In the genomic region with DNA sequence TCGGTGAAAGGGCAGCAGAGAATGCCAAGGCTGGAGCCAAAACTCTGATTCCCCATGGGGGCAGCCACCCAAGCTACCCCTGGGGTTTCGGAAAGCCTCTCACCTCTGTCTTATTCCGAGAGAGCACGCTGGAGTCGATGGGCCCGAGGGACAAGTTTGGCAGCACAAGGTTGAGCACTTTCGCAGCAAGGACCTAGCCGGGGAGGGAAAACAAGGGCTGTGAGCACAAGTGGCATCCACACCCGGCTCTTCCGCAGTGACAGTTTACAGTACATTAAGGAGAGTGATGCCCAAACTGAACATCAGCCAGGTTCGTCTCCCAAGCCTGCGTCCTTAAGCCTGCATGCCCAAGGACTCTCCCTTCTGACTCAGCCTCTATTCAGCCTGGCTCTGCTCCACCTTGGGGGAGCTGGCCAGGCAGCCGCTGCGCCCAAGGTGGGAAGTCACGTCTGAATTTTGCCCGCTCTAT, we compare ENCODE assay signal across 13 cellular contexts. TPM values are rescaled to one million over a fixed set of nuclear protein-coding genes. Genes with fewer than 3 reads are reported as not detected.
DNase-seq lines count a peak whose midpoint lies in the region; ATAC-seq, FAIRE-seq and TF ChIP-seq lines count a peak whose summit lies in the region.
"Had no signal": no experiment of that assay in that cellular context is flagged by ENCODE, and none has a peak within 500 bp of the region (broad histone marks: within the 10 kb centered on the region; RNA-seq: fewer than 3 reads in every experiment).

No MANE protein-coding gene starts in this region.

- H3K27ac ChIP-seq in kidney (ENCODE audit: low read depth in 2 of 2, low read length in 2 of 2) (no peak overlapping the region), thoracic aorta (peak overlapping the region; percentile 7 to 29)

- peak; percentile 4 for DNase-seq in activated naive CD8-positive, alpha-beta T cell treated with anti-CD3 and anti-CD28 coated beads, Interleukin-2, amount 10 ng/mL, durations not matched to agents 7 days and 5 days
- DNase-seq in activated naive CD8-positive, alpha-beta T cell treated with anti-CD3 and anti-CD28 coated beads for 36 hours = no peak
- peak; percentile 54 for DNase-seq in kidney
- DNase-seq in thoracic aorta (ENCODE audit: low spot score) = no peak
- no peak for DNase-seq in GM12892 (ENCODE audit: insufficient read length)
- no peak for DNase-seq in NCI-H187 (lab: John Stamatoyannopoulos, UW)
- no peak for DNase-seq in cortex of kidney (lab: John Stamatoyannopoulos, UW)
- DNase-seq: activated CD4-positive, alpha-beta T cell treated with anti-CD3 and anti-CD28 coated beads for 1 hour; glutamatergic neuron; mucosa of descending colon; T-helper 17 cell had no signal

- POLR2A ChIA-PET in activated naive CD8-positive, alpha-beta T cell treated with anti-CD3 and anti-CD28 coated beads, Interleukin-2, amount 10 ng/mL, durations not matched to agents 7 days and 5 days (lab: Charles Lee) = no interaction called here

- H3K4me1 Mint-ChIP-seq in activated naive CD8-positive, alpha-beta T cell treated with anti-CD3 and anti-CD28 coated beads, Interleukin-2, amount 10 ng/mL, durations not matched to agents 7 days and 5 days = no peaks in the 10 kb centered on the region
- H3K4me1 Mint-ChIP-seq in activated naive CD8-positive, alpha-beta T cell treated with anti-CD3 and anti-CD28 coated beads for 36 hours = no peaks in the 10 kb centered on the region
- H3K4me1 Mint-ChIP-seq in brain = peaks cover 68% of the 10 kb centered on the region
- H3K4me1 Mint-ChIP-seq: activated naive CD4-positive, alpha-beta T cell treated with anti-CD3 and anti-CD28 coated beads, Interleukin-2, amount 50 U/mL, for 24 hours; T-helper 17 cell had no signal

- TF ChIP-seq CTCF in brain (conservative IDR thresholded peaks at IDR 0.05) (no peak), kidney (IDR thresholded peaks at IDR 0.05; ENCODE audit: borderline replicate concordance, extremely low read depth, insufficient read depth) (no peak), thoracic aorta (IDR thresholded peaks at IDR 0.05) (no peak)

- intact Hi-C loops in kidney (cut with DNase I) = no loop called here

- H3K4me3 ChIP-seq in kidney (ENCODE audit: low read length in 2 of 2) = no peak overlapping the region
- H3K4me3 ChIP-seq in thoracic aorta = peak overlapping the region; percentile 41
- H3K4me3 ChIP-seq: mucosa of descending colon had no signal

- H3K27me3 Mint-ChIP-seq in activated naive CD8-positive, alpha-beta T cell treated with anti-CD3 and anti-CD28 coated beads, Interleukin-2, amount 10 ng/mL, durations not matched to agents 7 days and 5 days = peaks cover 4% of the 10 kb centered on the region
- H3K27me3 Mint-ChIP-seq in activated naive CD8-positive, alpha-beta T cell treated with anti-CD3 and anti-CD28 coated beads for 36 hours = peaks cover 3% of the 10 kb centered on the region
- H3K27me3 Mint-ChIP-seq in brain = peaks cover 3% of the 10 kb centered on the region

- H3K9ac ChIP-seq in kidney (ENCODE audit: low read length in 2 of 2) = no peak overlapping the region

- no peaks in the 10 kb centered on the region for H3K9me3 Mint-ChIP-seq in activated naive CD8-positive, alpha-beta T cell treated with anti-CD3 and anti-CD28 coated beads, Interleukin-2, amount 10 ng/mL, durations not matched to agents 7 days and 5 days
- H3K9me3 Mint-ChIP-seq in activated naive CD8-positive, alpha-beta T cell treated with anti-CD3 and anti-CD28 coated beads for 36 hours = no peaks in the 10 kb centered on the region
- H3K9me3 Mint-ChIP-seq in brain = peaks cover 0 to 2% (median 0%) of the 10 kb centered on the region in 5 experiments
- H3K9me3 Mint-ChIP-seq: activated naive CD4-positive, alpha-beta T cell treated with anti-CD3 and anti-CD28 coated beads, Interleukin-2, amount 50 U/mL, for 24 hours had no signal

- H3K36me3 ChIP-seq in kidney (ENCODE audit: control insufficient read depth in 1 of 2, insufficient read depth in 2 of 2, low read length in 2 of 2) (no peaks in the 10 kb centered on the region), thoracic aorta (no peaks in the 10 kb centered on the region)

- TF ChIP-seq POLR2A in GM12892 (IDR thresholded peaks at IDR 0.05; ENCODE audit: low read depth, low read length) = no peak

- H3K4me1 ChIP-seq in kidney (ENCODE audit: control insufficient read depth in 1 of 2, insufficient read depth in 1 of 2, low read depth in 1 of 2, low read length in 2 of 2) (peaks cover 0 to 5% of the 10 kb centered on the region in 2 donors), thoracic aorta (ENCODE audit: control insufficient read depth in 1 of 2, low read depth in 2 of 2) (peaks cover 21 to 91% of the 10 kb centered on the region in 2 donors)

- no peaks in the 10 kb centered on the region for H3K27me3 ChIP-seq in thoracic aorta (replicated peaks; ENCODE audit: insufficient read depth)

- ATAC-seq in activated naive CD8-positive, alpha-beta T cell treated with anti-CD3 and anti-CD28 coated beads, Interleukin-2, amount 10 ng/mL, durations not matched to agents 7 days and 5 days (ENCODE audit: low read depth) = no peak
- ATAC-seq in thoracic aorta (ENCODE audit: insufficient number of reproducible peaks, low FRiP score, low read depth) = peak; percentile 30
- ATAC-seq: mucosa of descending colon, T-helper 17 cell had no signal

- H3K27ac Mint-ChIP-seq in activated naive CD8-positive, alpha-beta T cell treated with anti-CD3 and anti-CD28 coated beads, Interleukin-2, amount 10 ng/mL, durations not matched to agents 7 days and 5 days = no peak overlapping the region
- no peak overlapping the region for H3K27ac Mint-ChIP-seq in activated naive CD8-positive, alpha-beta T cell treated with anti-CD3 and anti-CD28 coated beads for 36 hours
- peak overlapping the region; percentile 40 to 97 (median 75) for H3K27ac Mint-ChIP-seq in brain
- H3K27ac Mint-ChIP-seq: activated naive CD4-positive, alpha-beta T cell treated with anti-CD3 and anti-CD28 coated beads, Interleukin-2, amount 50 U/mL, for 24 hours; T-helper 17 cell had no signal

- FAIRE-seq in kidney (lab: Jason Lieb, UNC) (no peak), GM12892 (lab: Jason Lieb, UNC) (no peak)

- H3K4me3 Mint-ChIP-seq in activated naive CD8-positive, alpha-beta T cell treated with anti-CD3 and anti-CD28 coated beads, Interleukin-2, amount 10 ng/mL, durations not matched to agents 7 days and 5 days = no peak overlapping the region
- no peak overlapping the region for H3K4me3 Mint-ChIP-seq in activated naive CD8-positive, alpha-beta T cell treated with anti-CD3 and anti-CD28 coated beads for 36 hours
- H3K4me3 Mint-ChIP-seq in brain = no peak overlapping the region
- H3K4me3 Mint-ChIP-seq: activated naive CD4-positive, alpha-beta T cell treated with anti-CD3 and anti-CD28 coated beads, Interleukin-2, amount 50 U/mL, for 24 hours; T-helper 17 cell had no signal

- no peaks in the 10 kb centered on the region for H3K36me3 Mint-ChIP-seq in activated naive CD8-positive, alpha-beta T cell treated with anti-CD3 and anti-CD28 coated beads, Interleukin-2, amount 10 ng/mL, durations not matched to agents 7 days and 5 days
- no peaks in the 10 kb centered on the region for H3K36me3 Mint-ChIP-seq in activated naive CD8-positive, alpha-beta T cell treated with anti-CD3 and anti-CD28 coated beads for 36 hours
- H3K36me3 Mint-ChIP-seq in brain = no peaks in the 10 kb centered on the region
- H3K36me3 Mint-ChIP-seq: activated naive CD4-positive, alpha-beta T cell treated with anti-CD3 and anti-CD28 coated beads, Interleukin-2, amount 50 U/mL, for 24 hours had no signal

- H3K9me3 ChIP-seq in kidney (ENCODE audit: control insufficient read depth in 1 of 2, low read length in 2 of 2) (no peaks in the 10 kb centered on the region), thoracic aorta (no peaks in the 10 kb centered on the region)
- H3K9me3 ChIP-seq: mucosa of descending colon had no signal

RNA-seq across cellular contexts. Expression of a gene that starts 37.8 kb away (rescaled TPM):
- 10 to 100 TPM; 63.4 to 65.5 TPM for total RNA-seq in activated naive CD8-positive, alpha-beta T cell treated with anti-CD3 and anti-CD28 coated beads, Interleukin-2, amount 10 ng/mL, durations not matched to agents 7 days and 5 days
- total RNA-seq in activated naive CD8-positive, alpha-beta T cell treated with anti-CD3 and anti-CD28 coated beads for 36 hours = 1 to 10 TPM; 6.8 to 8.0 TPM
- polyA plus RNA-seq in brain (ENCODE audit: insufficient read depth, low read depth, low replicate concordance) (43.7 TPM), kidney (ENCODE audit: insufficient read depth, low read depth, low replicate concordance) (43.2 TPM)
- total RNA-seq in kidney (29.2 TPM), thoracic aorta (10 to 100 TPM; 71.7 to 78.7 TPM)
- polyA plus RNA-seq in GM12892 (2012; ENCODE audit: missing spikeins) = 8.1 TPM

Comparison
In these comparisons a context has a peak if more than half of its experiments do, and no peak if none do; other contexts are left out.
1. DNase-seq: peak in activated naive CD8-positive, alpha-beta T cell treated with anti-CD3 and anti-CD28 coated beads, Interleukin-2, amount 10 ng/mL, durations not matched to agents 7 days and 5 days (single experiment) and kidney (single experiment); none in activated naive CD8-positive, alpha-beta T cell treated with anti-CD3 and anti-CD28 coated beads for 36 hours (single experiment), thoracic aorta (single experiment), GM12892 (single experiment), NCI-H187 (0 of 2) and cortex of kidney (single experiment).
2. H3K27ac Mint-ChIP-seq: peak in brain (5 of 5); none in activated naive CD8-positive, alpha-beta T cell treated with anti-CD3 and anti-CD28 coated beads, Interleukin-2, amount 10 ng/mL, durations not matched to agents 7 days and 5 days (single experiment) and activated naive CD8-positive, alpha-beta T cell treated with anti-CD3 and anti-CD28 coated beads for 36 hours (single experiment).
3. H3K27ac ChIP-seq: peak in thoracic aorta (2 of 2); none in kidney (0 of 2).